ENCODE assay signal across 10 cellular contexts in genomic region chr15:78396976-78397375, GRCh38. TPM values are rescaled to one million over a fixed set of nuclear protein-coding genes. Genes with fewer than 3 reads are reported as not detected.
DNase-seq lines count a peak whose midpoint lies in the region; ATAC-seq, FAIRE-seq and TF ChIP-seq lines count a peak whose summit lies in the region.
"Had no signal": no experiment of that assay in that cellular context is flagged by ENCODE, and none has a peak within 500 bp of the region (broad histone marks: within the 10 kb centered on the region; RNA-seq: fewer than 3 reads in every experiment).

No MANE protein-coding gene starts in this region.

- no peak for TF ChIP-seq CTCF in MCF 10A (IDR thresholded peaks at IDR 0.05; ENCODE audit: unreplicated experiment)
- TF ChIP-seq CTCF in upper lobe of right lung (IDR thresholded peaks at IDR 0.05) = peak; percentile 41

- no peaks in the 10 kb centered on the region for H3K36me3 Mint-ChIP-seq in MCF 10A (ENCODE audit: insufficient read depth, unreplicated experiment)
- H3K36me3 Mint-ChIP-seq: CD8-positive, alpha-beta memory T cell had no signal

- CTCF ChIA-PET in MCF 10A (lab: Yijun Ruan, JAX) = interaction anchor here (0.6 to 3.2 kb wide), 2 partner anchors 11 to 26 kb away, joined by 3 to 7 read pairs; no protein-coding TSS in a partner anchor

- no peak for FAIRE-seq in GM12891 (lab: Jason Lieb, UNC)
- FAIRE-seq: islet of Langerhans had no signal

- TF ChIP-seq POLR2A in GM12891 (IDR thresholded peaks at IDR 0.05; ENCODE audit: low read depth, low read length) = no peak

- H3K27me3 ChIP-seq in upper lobe of right lung = no peaks in the 10 kb centered on the region

- H3K4me3 ChIP-seq in upper lobe of right lung = no peak overlapping the region

- H3K36me3 ChIP-seq in upper lobe of right lung = no peaks in the 10 kb centered on the region

- no peak overlapping the region for H3K27ac ChIP-seq in upper lobe of right lung

- H3K4me1 ChIP-seq in upper lobe of right lung = no peaks in the 10 kb centered on the region

- POLR2A ChIA-PET in MCF 10A (lab: Yijun Ruan, JAX) = interaction anchor here (1.5 kb wide), 1 partner anchor 15 kb away, joined by 3 read pairs; no protein-coding TSS in a partner anchor

- intact Hi-C loops in MCF 10A (cut with micrococcal nuclease) (no loop called here), left colon (cut with DNase I, micrococcal nuclease) (no loop called here), upper lobe of right lung (cut with DNase I) (no loop called here)

- no peaks in the 10 kb centered on the region for H3K4me1 Mint-ChIP-seq in MCF 10A (ENCODE audit: insufficient read depth, unreplicated experiment)
- H3K4me1 Mint-ChIP-seq: CD8-positive, alpha-beta memory T cell had no signal

- no peaks in the 10 kb centered on the region for H3K9me3 ChIP-seq in upper lobe of right lung

- in situ Hi-C loops in T47D (cut with HindIII; ENCODE audit: low pct_unique_long_range_greater_than_20kb, low sequenced_read_pairs) = no loop called here

- ATAC-seq in left colon (peak; percentile 85), upper lobe of right lung (peak; percentile 87)

- H3K4me3 Mint-ChIP-seq in MCF 10A (ENCODE audit: unreplicated experiment) = no peak overlapping the region
- H3K4me3 Mint-ChIP-seq: CD8-positive, alpha-beta memory T cell had no signal

- no peaks in the 10 kb centered on the region for H3K27me3 Mint-ChIP-seq in MCF 10A (ENCODE audit: insufficient read depth, unreplicated experiment)

- no peak overlapping the region for H3K27ac Mint-ChIP-seq in MCF 10A (ENCODE audit: low read depth, unreplicated experiment)

- DNase-seq in T47D (ENCODE audit: low read depth in 1 of 2, low spot score in 1 of 2) (peak; percentile 35 to 73), MCF 10A (ENCODE audit: unreplicated experiment) (no peak), astrocyte of the hippocampus (ENCODE audit: low read depth, low spot score) (peak; percentile 13), left colon (peak; percentile 81 to 82), upper lobe of right lung (peak; percentile 88), NCI-H510A treated with DMSO at 0.1 percent for 48 hours (lab: John Stamatoyannopoulos, UW) (no peak), NCI-H510A (lab: John Stamatoyannopoulos, UW) (no peak), GM12891 (ENCODE audit: insufficient read length, low spot score) (no peak)
- DNase-seq: CD8-positive, alpha-beta memory T cell had no signal

- no TSS peak for BruUV-seq in MCF 10A (replicated peaks; lab: Mats Ljungman, UMichigan)

- no peaks in the 10 kb centered on the region for H3K9me3 Mint-ChIP-seq in MCF 10A (ENCODE audit: unreplicated experiment)
- H3K9me3 Mint-ChIP-seq: CD8-positive, alpha-beta memory T cell had no signal

TF ChIP-seq in GM12891, 5 proteins besides CTCF, POLR2A, EP300 and RAD21:
- no peak for TF ChIP-seq POLR2AphosphoS5 (IDR thresholded peaks at IDR 0.05; ENCODE audit: low read depth, low read length)
- TF ChIP-seq POU2F2 (IDR thresholded peaks at IDR 0.05; ENCODE audit: low read depth, low read length) = no peak
- no peak for TF ChIP-seq SPI1 (IDR thresholded peaks at IDR 0.05; ENCODE audit: low read depth, low read length)
- TF ChIP-seq TAF1 (IDR thresholded peaks at IDR 0.05; ENCODE audit: low read depth, low read length) = no peak
- no peak for TF ChIP-seq PAX5 (IDR thresholded peaks at IDR 0.05; ENCODE audit: insufficient read depth, low read length, severe bottlenecking)
TF ChIP-seq in GM12891: peak in this region for 0.

RNA-seq across cellular contexts. Expression of gene IREB2, which starts 41.0 kb away (rescaled TPM):
- total RNA-seq in MCF 10A (2022) (43.4 and 50.1 TPM in 2 replicates), left colon (10 to 100 TPM; 54.2 to 65.2 TPM), upper lobe of right lung (48.7 TPM)
- polyA plus RNA-seq in GM12891 (2012; ENCODE audit: low read depth, missing spikeins) = 13.2 TPM

RNA-seq across cellular contexts. Expression of gene CRABP1, which starts 56.8 kb away (rescaled TPM):
- total RNA-seq in MCF 10A (2022) = not detected in 2 replicates
- 1 to 10 TPM in 1 of 2 donors, under 1 TPM in 1; 0.61 to 1.5 TPM for total RNA-seq in left colon
- total RNA-seq in upper lobe of right lung = not detected
- polyA plus RNA-seq in GM12891 (2012; ENCODE audit: low read depth, missing spikeins) = 0.42 TPM
- total RNA-seq: CD8-positive, alpha-beta memory T cell had no signal
- polyA plus RNA-seq: CD8-positive, alpha-beta memory T cell had no signal

Comparison
In these comparisons a context has a peak if more than half of its experiments do, and no peak if none do; other contexts are left out.
1. DNase-seq: peak in T47D (2 of 2), astrocyte of the hippocampus (single experiment), left colon (2 of 2) and upper lobe of right lung (single experiment); none in MCF 10A (single experiment), NCI-H510A treated with DMSO at 0.1 percent for 48 hours (single experiment), NCI-H510A (single experiment) and GM12891 (single experiment).